In genomic region chr2:164061129-164061746, GRCh38 we compare ENCODE assay signal across 9 cellular contexts.
A peak's percentile ranks its signal among the peaks of the same experiment; 100 is the strongest.
DNase-seq lines count a peak whose midpoint lies in the region; ATAC-seq and TF ChIP-seq lines count a peak whose summit lies in the region.
"Had no signal": no experiment of that assay in that cellular context is flagged by ENCODE, and none has a peak within 500 bp of the region (broad histone marks: within the 10 kb centered on the region; RNA-seq: fewer than 3 reads in every experiment).

No MANE protein-coding gene starts in this region.

- TF ChIP-seq CTCF in 22Rv1 (IDR thresholded peaks at IDR 0.05) (peak; percentile 58), GM12874 (IDR thresholded peaks at IDR 0.05; ENCODE audit: insufficient read depth, low read depth, low read length) (peak; percentile 58; the same call in 1 of the 2 replicates), epithelial cell of esophagus (IDR thresholded peaks at IDR 0.05; ENCODE audit: insufficient read depth, low read depth, low read length, missing control alignments) (peak; percentile 80), nephron progenitor cell (IDR thresholded peaks at IDR 0.05) (peak; percentile 78)

- H3K36me3 Mint-ChIP-seq in nephron progenitor cell (ENCODE audit: low read depth), result no peaks in the 10 kb centered on the region
- H3K36me3 Mint-ChIP-seq in activated naive CD4-positive, alpha-beta T cell treated with anti-CD3 and anti-CD28 coated beads for 36 hours (ENCODE audit: low read depth), result no peaks in the 10 kb centered on the region

- H3K27me3 Mint-ChIP-seq in nephron progenitor cell (ENCODE audit: low read depth, poor library complexity), result no peaks in the 10 kb centered on the region
- H3K27me3 Mint-ChIP-seq in activated naive CD4-positive, alpha-beta T cell treated with anti-CD3 and anti-CD28 coated beads for 36 hours (ENCODE audit: low read depth), result no peaks in the 10 kb centered on the region
- H3K27me3 Mint-ChIP-seq: stimulated activated naive CD8-positive, alpha-beta T cell treated with anti-CD3 and anti-CD28 coated beads, Interleukin-15, Interleukin-2, amounts not matched to agents 100 ng/mL and 50 ng/mL, for 24 hours had no signal

- H3K4me3 Mint-ChIP-seq in nephron progenitor cell, result no peak overlapping the region
- H3K4me3 Mint-ChIP-seq in activated naive CD4-positive, alpha-beta T cell treated with anti-CD3 and anti-CD28 coated beads for 36 hours, result no peak overlapping the region
- H3K4me3 Mint-ChIP-seq: stimulated activated naive CD8-positive, alpha-beta T cell treated with anti-CD3 and anti-CD28 coated beads, Interleukin-15, Interleukin-2, amounts not matched to agents 100 ng/mL and 50 ng/mL, for 24 hours had no signal

- H3K4me1 Mint-ChIP-seq in nephron progenitor cell, result peaks cover 14% of the 10 kb centered on the region
- no peaks in the 10 kb centered on the region for H3K4me1 Mint-ChIP-seq in activated naive CD4-positive, alpha-beta T cell treated with anti-CD3 and anti-CD28 coated beads for 36 hours (ENCODE audit: low read depth)

- intact Hi-C loops in activated naive CD4-positive, alpha-beta T cell treated with anti-CD3 and anti-CD28 coated beads for 36 hours (cut with micrococcal nuclease), result loop anchor here (2.0 to 10.0 kb wide), 2 partner anchors 870 to 896 kb away; no protein-coding TSS in a partner anchor

- no peak overlapping the region for H3K27ac ChIP-seq in 22Rv1

- CTCF ChIA-PET in activated naive CD4-positive, alpha-beta T cell treated with anti-CD3 and anti-CD28 coated beads for 36 hours (lab: Charles Lee), result interaction anchor here (1.3 kb wide), 1 partner anchor 24 kb away, joined by 3 read pairs; no protein-coding TSS in a partner anchor

- no peak overlapping the region for H3K27ac Mint-ChIP-seq in nephron progenitor cell
- H3K27ac Mint-ChIP-seq in activated naive CD4-positive, alpha-beta T cell treated with anti-CD3 and anti-CD28 coated beads for 36 hours, result no peak overlapping the region
- H3K27ac Mint-ChIP-seq: stimulated activated naive CD8-positive, alpha-beta T cell treated with anti-CD3 and anti-CD28 coated beads, Interleukin-15, Interleukin-2, amounts not matched to agents 100 ng/mL and 50 ng/mL, for 24 hours had no signal

- peak; percentile 91 for ATAC-seq in HG02938 (IDR thresholded peaks at IDR 0.05; ENCODE audit: unreplicated experiment)

- no peak overlapping the region for H3K4me3 ChIP-seq in epithelial cell of esophagus (ENCODE audit: low read length)

- DNase-seq in NOMO-1 treated with DMSO at 0.1 percent for 48 hours (lab: John Stamatoyannopoulos, UW; ENCODE audit: unreplicated experiment), result peak; percentile 16
- peak; percentile 48 for DNase-seq in epithelial cell of esophagus (ENCODE audit: low read depth)
- DNase-seq in nephron progenitor cell, result peak; percentile 63
- no peak for DNase-seq in NCI-H2029 (lab: John Stamatoyannopoulos, UW)
- no peak for DNase-seq in activated naive CD4-positive, alpha-beta T cell treated with anti-CD3 and anti-CD28 coated beads for 36 hours

- H3K9me3 Mint-ChIP-seq in nephron progenitor cell, result no peaks in the 10 kb centered on the region
- H3K9me3 Mint-ChIP-seq in activated naive CD4-positive, alpha-beta T cell treated with anti-CD3 and anti-CD28 coated beads for 36 hours, result peaks cover 4% of the 10 kb centered on the region
- H3K9me3 Mint-ChIP-seq: stimulated activated naive CD8-positive, alpha-beta T cell treated with anti-CD3 and anti-CD28 coated beads, Interleukin-15, Interleukin-2, amounts not matched to agents 100 ng/mL and 50 ng/mL, for 24 hours had no signal

Comparison
In these comparisons a context has a peak if more than half of its experiments do, and no peak if none do; other contexts are left out.
1. DNase-seq: peak in NOMO-1 treated with DMSO at 0.1 percent for 48 hours (single experiment), epithelial cell of esophagus (single experiment) and nephron progenitor cell (single experiment); none in NCI-H2029 (single experiment) and activated naive CD4-positive, alpha-beta T cell treated with anti-CD3 and anti-CD28 coated beads for 36 hours (single experiment).
2. Peak in every context shown above with its lines, with median percentiles within 50 percentile points of each other: CTCF ChIP-seq.